Comparison of ENCODE assay signal across 8 cellular contexts in the genomic region with DNA sequence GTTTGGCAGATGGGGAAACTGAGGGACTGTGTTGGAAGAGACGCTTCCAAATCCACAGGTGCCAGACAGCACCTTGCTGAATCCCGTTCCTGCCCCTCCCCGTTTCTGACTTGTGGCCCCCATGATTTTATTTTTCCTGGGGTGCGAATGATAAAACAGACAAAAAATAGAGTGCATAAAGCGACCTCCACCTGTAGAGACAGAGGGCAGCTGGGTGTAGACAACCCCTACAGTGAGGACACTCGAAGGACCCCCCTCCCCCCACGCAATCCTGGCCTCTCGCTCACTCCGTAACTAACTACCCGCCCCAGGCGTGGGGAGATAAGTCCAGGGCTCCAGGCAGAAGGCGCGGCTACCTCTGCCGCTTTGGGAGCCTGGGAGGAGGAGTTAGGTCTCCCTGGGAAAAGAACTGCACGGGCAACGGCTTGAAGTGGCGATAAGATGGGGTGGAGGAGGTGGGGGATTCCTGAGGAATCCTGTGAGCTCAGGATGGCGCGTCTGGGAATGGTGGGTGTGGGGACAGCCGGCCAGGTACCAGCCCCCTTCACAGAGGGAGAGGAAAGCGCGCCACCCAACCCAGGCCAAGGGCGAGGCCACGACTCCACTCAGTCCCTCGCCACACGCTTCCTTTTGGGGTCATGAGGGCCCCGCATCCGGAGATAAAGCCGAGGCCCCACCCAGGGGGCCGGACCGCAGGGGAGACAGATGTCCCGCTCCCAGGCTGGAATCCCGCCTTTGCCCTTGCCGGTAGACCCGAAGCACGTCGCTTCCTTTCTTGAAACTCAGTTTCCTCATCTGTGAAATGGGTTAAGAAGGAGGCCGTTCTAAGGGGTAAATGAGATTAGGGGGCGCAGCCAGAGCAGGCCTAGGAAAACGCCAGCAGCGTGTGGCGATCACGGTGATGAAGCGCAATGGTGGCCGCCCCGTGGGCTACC. TPM values are rescaled to one million over a fixed set of nuclear protein-coding genes. Genes with fewer than 3 reads are reported as not detected.
DNase-seq lines count a peak whose midpoint lies in the region; ATAC-seq, FAIRE-seq and TF ChIP-seq lines count a peak whose summit lies in the region.

No MANE protein-coding gene starts in this region.

- TF ChIP-seq RAD21 in A549 (conservative IDR thresholded peaks at IDR 0.05 in 1 of 2, IDR thresholded peaks at IDR 0.05 in 1 of 2), result no peak

- H3K9me3 ChIP-seq in A549, result no peaks in the 10 kb centered on the region
- H3K9me3 ChIP-seq in adrenal gland (replicated peaks in 1 of 3), result no peaks in the 10 kb centered on the region
- no peaks in the 10 kb centered on the region for H3K9me3 ChIP-seq in left ventricle myocardium inferior (replicated peaks)

- ATAC-seq in A549, result peak; percentile 16 to 39

- no peak for TF ChIP-seq EP300 in A549 (IDR thresholded peaks at IDR 0.05)

- peaks cover 0 to 14% of the 10 kb centered on the region in 2 donors for H3K36me3 ChIP-seq in adrenal gland (replicated peaks in 1 of 2)
- peaks cover 18% of the 10 kb centered on the region for H3K36me3 ChIP-seq in left ventricle myocardium inferior

- H3K27me3 ChIP-seq in adrenal gland, result no peaks in the 10 kb centered on the region
- no peaks in the 10 kb centered on the region for H3K27me3 ChIP-seq in left ventricle myocardium inferior (ENCODE audit: low read depth)

- POLR2A ChIA-PET in A549 (lab: Yijun Ruan, JAX), result interaction anchor here (2.3 kb wide), 1 partner anchor 9 kb away, joined by 7 read pairs; no protein-coding TSS in a partner anchor
- POLR2A ChIA-PET in GM10248 (lab: Yijun Ruan, JAX), result no interaction called here

- H3K27ac ChIP-seq in A549 (peak overlapping the region; percentile 98 to 100), adrenal gland (peak overlapping the region; percentile 94 to 100 (median 98)), left ventricle myocardium inferior (replicated peaks) (peak overlapping the region; percentile 100)

- peak; percentile 65 to 87 for DNase-seq in A549 (ENCODE audit: low read depth in 1 of 2, low spot score in 1 of 2)
- DNase-seq in GM10248 (ENCODE audit: extremely low spot score), result peak; percentile 75
- peak; percentile 82 for DNase-seq in HS-5 (ENCODE audit: low read depth)
- DNase-seq in RCC 7860 (ENCODE audit: low spot score), result peak; percentile 80
- peak; percentile 76 to 89 (median 83) for DNase-seq in adrenal gland
- peak; percentile 89 for DNase-seq in left ventricle myocardium inferior
- peak; percentile 22 for DNase-seq in pulmonary artery endothelial cell (ENCODE audit: low read depth, low spot score)
- no peak for DNase-seq in NCI-H446 (lab: John Stamatoyannopoulos, UW)

- H3K4me1 ChIP-seq in A549, result peaks cover 39% of the 10 kb centered on the region
- H3K4me1 ChIP-seq in adrenal gland (replicated peaks in 1 of 2), result peaks cover 24 to 46% of the 10 kb centered on the region in 2 donors
- peaks cover 64% of the 10 kb centered on the region for H3K4me1 ChIP-seq in left ventricle myocardium inferior

- FAIRE-seq in A549 (lab: Jason Lieb, UNC), result no peak
- peak; percentile 62 for FAIRE-seq in RCC 7860 (lab: Jason Lieb, UNC)

- peak overlapping the region; percentile 90 for H3K4me2 ChIP-seq in A549

- CTCF ChIA-PET in A549 (lab: Yijun Ruan, JAX), result interaction anchor here (0.9 to 4.4 kb wide), 7 partner anchors 6 to 450 kb away, joined by 3 to 24 read pairs (median 7); a partner anchor contains a TSS
- CTCF ChIA-PET in GM10248 (lab: Yijun Ruan, JAX), result interaction anchor here (1.7 to 6.4 kb wide), 3 partner anchors 15 to 125 kb away, joined by 4 to 59 read pairs (median 15); a partner anchor contains a TSS

- TF ChIP-seq POLR2A in A549 (IDR thresholded peaks at IDR 0.05; ENCODE audit: low read length) (peak; percentile 36), adrenal gland (IDR thresholded peaks at IDR 0.05) (peak in 1 of 2 donors; percentile 64)

- H3K4me3 ChIP-seq in A549, result peak overlapping the region; percentile 94
- H3K4me3 ChIP-seq in adrenal gland, result peak overlapping the region in 2 of 4 donors; percentile 96
- H3K4me3 ChIP-seq in left ventricle myocardium inferior, result peak overlapping the region; percentile 100

- intact Hi-C loops in adrenal gland (cut with DNase I), result no loop called here
- intact Hi-C loops in left ventricle myocardium inferior (cut with micrococcal nuclease), result loop anchor here (10.0 kb wide), 1 partner anchor 103 kb away; a partner anchor contains a TSS

- 2% methylated on average over 46 of the region's 46 CpGs for WGBS in A549 (ENCODE audit: missing lambda C conversion rate)
- WGBS in adrenal gland, 4 donors, result 0 to 2% (median 1%) methylated on average over 45 to 46 of the region's 46 CpGs

- TF ChIP-seq CTCF in A549 (IDR thresholded peaks at IDR 0.05) (no peak), GM10248 (IDR thresholded peaks at IDR 0.05; ENCODE audit: control extremely low read depth, extremely low read depth, low read depth, missing control alignments) (peak; percentile 3), adrenal gland (IDR thresholded peaks at IDR 0.05) (peak in 1 of 6 experiments; percentile 7), left ventricle myocardium inferior (IDR thresholded peaks at IDR 0.05; ENCODE audit: borderline replicate concordance) (no peak)

TF ChIP-seq in A549, 52 proteins besides CTCF, POLR2A, EP300 and RAD21 (continues in another document):
- TF ChIP-seq BHLHE40 (IDR thresholded peaks at IDR 0.05; ENCODE audit: low read depth, low read length), result no peak
- TF ChIP-seq SREBF2 (IDR thresholded peaks at IDR 0.05), result no peak
- no peak for TF ChIP-seq MYC (IDR thresholded peaks at IDR 0.05; ENCODE audit: borderline replicate concordance, low read length)
- no peak for TF ChIP-seq NFE2L2 (conservative IDR thresholded peaks at IDR 0.05; ENCODE audit: low read length)
- TF ChIP-seq FOSB (CRISPR knock-in tag; IDR thresholded peaks at IDR 0.05), result no peak
- no peak; a peak in 2 of 5 replicates for TF ChIP-seq JUN (IDR thresholded peaks at IDR 0.05)
- TF ChIP-seq, protein P1, sequence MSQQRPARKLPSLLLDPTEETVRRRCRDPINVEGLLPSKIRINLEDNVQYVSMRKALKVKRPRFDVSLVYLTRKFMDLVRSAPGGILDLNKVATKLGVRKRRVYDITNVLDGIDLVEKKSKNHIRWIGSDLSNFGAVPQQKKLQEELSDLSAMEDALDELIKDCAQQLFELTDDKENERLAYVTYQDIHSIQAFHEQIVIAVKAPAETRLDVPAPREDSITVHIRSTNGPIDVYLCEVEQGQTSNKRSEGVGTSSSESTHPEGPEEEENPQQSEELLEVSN (IDR thresholded peaks at IDR 0.05; ENCODE audit: borderline replicate concordance, low read depth), result peak; percentile 61; the same call in 1 of the 2 replicates
- TF ChIP-seq, protein P2, sequence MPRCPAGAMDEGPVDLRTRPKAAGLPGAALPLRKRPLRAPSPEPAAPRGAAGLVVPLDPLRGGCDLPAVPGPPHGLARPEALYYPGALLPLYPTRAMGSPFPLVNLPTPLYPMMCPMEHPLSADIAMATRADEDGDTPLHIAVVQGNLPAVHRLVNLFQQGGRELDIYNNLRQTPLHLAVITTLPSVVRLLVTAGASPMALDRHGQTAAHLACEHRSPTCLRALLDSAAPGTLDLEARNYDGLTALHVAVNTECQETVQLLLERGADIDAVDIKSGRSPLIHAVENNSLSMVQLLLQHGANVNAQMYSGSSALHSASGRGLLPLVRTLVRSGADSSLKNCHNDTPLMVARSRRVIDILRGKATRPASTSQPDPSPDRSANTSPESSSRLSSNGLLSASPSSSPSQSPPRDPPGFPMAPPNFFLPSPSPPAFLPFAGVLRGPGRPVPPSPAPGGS (IDR thresholded peaks at IDR 0.05), result peak; percentile 33; the same call in 1 of the 3 replicates

RNA-seq across cellular contexts. Expression of a gene that starts 1.9 kb away (rescaled TPM):
- polyA plus RNA-seq in A549 (2011; rRNA removed) (50.3 and 64.3 TPM in 2 replicates), A549 (2017; fragmentation: RNase III; extraction: RNeasy Plus Mini Kit Qiagen cat#74134 plus additional on column Dnase treatment) (34.6 to 42.8 TPM (median 39.5 TPM) in 3 replicates), adrenal gland (100 to 1,000 TPM in 1 of 3 donors, 10 to 100 TPM in 2; 34.0 to 119 (median 98.9) TPM)
- 80.1 and 110 TPM in 2 replicates for polyA plus RNA-seq in A549 (2012; cell fraction: cytosol; rRNA removed)
- 128 and 139 TPM in 2 replicates for polyA plus RNA-seq in A549 (2012; cell fraction: nucleus; rRNA removed)
- 110 and 115 TPM in 2 replicates for polyA minus RNA-seq in A549 (2011; rRNA and poly(A)+ RNA removed)
- total RNA-seq in adrenal gland (100 to 1,000 TPM in 6 of 8 donors, 10 to 100 TPM in 2; 62.7 to 161 (median 124) TPM), left ventricle myocardium inferior (81.5 TPM), pulmonary artery endothelial cell (51.0 and 73.3 TPM in 2 replicates)

RNA-seq across cellular contexts. Expression of a gene that starts 15.7 kb away (rescaled TPM):
- polyA plus RNA-seq in A549 (2011; rRNA removed) (0.36 and 0.52 TPM in 2 replicates), A549 (2017; fragmentation: RNase III; extraction: RNeasy Plus Mini Kit Qiagen cat#74134 plus additional on column Dnase treatment) (0.11 to 0.18 TPM (median 0.14 TPM) in 3 replicates), adrenal gland (10 to 100 TPM in 2 of 3 donors, 1 to 10 TPM in 1; 6.3 to 89.9 (median 31.8) TPM)
- polyA plus RNA-seq in A549 (2012; cell fraction: cytosol; rRNA removed), result 0.21 and 0.22 TPM in 2 replicates
- polyA plus RNA-seq in A549 (2012; cell fraction: nucleus; rRNA removed), result 0.55 and 2.4 TPM in 2 replicates
- polyA minus RNA-seq in A549 (2011; rRNA and poly(A)+ RNA removed), result 1.2 and 1.5 TPM in 2 replicates
- total RNA-seq in adrenal gland (10 to 100 TPM in 7 of 8 donors, 1 to 10 TPM in 1; 6.2 to 83.6 (median 40.0) TPM), left ventricle myocardium inferior (6.4 TPM), pulmonary artery endothelial cell (0.04 TPM in 1 of 2 replicates, not detected in the other)

RNA-seq across cellular contexts. Expression of a gene that starts 21.2 kb away (rescaled TPM):
- 2.3 and 3.7 TPM in 2 replicates for polyA plus RNA-seq in A549 (2011; rRNA removed)
- 0.67 and 0.89 TPM in 2 replicates for polyA plus RNA-seq in A549 (2012; cell fraction: cytosol; rRNA removed)
- 1.2 and 1.9 TPM in 2 replicates for polyA plus RNA-seq in A549 (2012; cell fraction: nucleus; rRNA removed)
- polyA plus RNA-seq in A549 (2017; fragmentation: RNase III; extraction: RNeasy Plus Mini Kit Qiagen cat#74134 plus additional on column Dnase treatment), result 1.2 to 1.9 TPM (median 1.9 TPM) in 3 replicates
- polyA minus RNA-seq in A549 (2011; rRNA and poly(A)+ RNA removed), result 4.9 and 6.1 TPM in 2 replicates
- under 1 TPM in 2 of 8 donors, not detected in 6; 0.47 to 0.53 TPM for total RNA-seq in adrenal gland
- polyA plus RNA-seq in adrenal gland, result under 1 TPM; 0.09 to 0.40 (median 0.10) TPM
- total RNA-seq in left ventricle myocardium inferior, result not detected
- not detected in 2 replicates for total RNA-seq in pulmonary artery endothelial cell

RNA-seq across cellular contexts. Expression of a gene that starts 41.1 kb away (rescaled TPM):
- 0.17 and 0.41 TPM in 2 replicates for polyA plus RNA-seq in A549 (2011; rRNA removed)
- polyA plus RNA-seq in A549 (2012; cell fraction: cytosol; rRNA removed), result 0.14 and 0.20 TPM in 2 replicates
- 0.33 and 0.34 TPM in 2 replicates for polyA plus RNA-seq in A549 (2012; cell fraction: nucleus; rRNA removed)
- polyA plus RNA-seq in A549 (2017; fragmentation: RNase III; extraction: RNeasy Plus Mini Kit Qiagen cat#74134 plus additional on column Dnase treatment), result 0.09 to 0.15 TPM in 2 of 3 replicates, not detected in the other
- 1.9 and 2.0 TPM in 2 replicates for polyA minus RNA-seq in A549 (2011; rRNA and poly(A)+ RNA removed)
- 1 to 10 TPM in 1 of 8 donors, under 1 TPM in 3, not detected in 4; 0.46 to 3.2 (median 0.57) TPM for total RNA-seq in adrenal gland
- polyA plus RNA-seq in adrenal gland, result 1 to 10 TPM in 1 of 3 donors, under 1 TPM in 2; 0.11 to 2.4 (median 0.27) TPM
- total RNA-seq in left ventricle myocardium inferior, result not detected
- not detected in 2 replicates for total RNA-seq in pulmonary artery endothelial cell

Comparison
In these comparisons a context has a peak if more than half of its experiments do, and no peak if none do; other contexts are left out.
1. DNase-seq: peak in A549 (2 of 2), GM10248 (single experiment), HS-5 (single experiment), RCC 7860 (single experiment), adrenal gland (7 of 7), left ventricle myocardium inferior (single experiment) and pulmonary artery endothelial cell (single experiment); none in NCI-H446 (0 of 2).
2. Peak in every context shown above with its lines, with median percentiles within 50 percentile points of each other: H3K27ac ChIP-seq.